ENCODE assay signal across 8 cellular contexts in genomic region chr19:2949939-2950285, GRCh38. TPM values are rescaled to one million over a fixed set of nuclear protein-coding genes. Genes with fewer than 3 reads are reported as not detected.
DNase-seq lines count a peak whose midpoint lies in the region; ATAC-seq, FAIRE-seq and TF ChIP-seq lines count a peak whose summit lies in the region.

No MANE protein-coding gene starts in this region.

- TF ChIP-seq CTCF in VCaP (conservative IDR thresholded peaks at IDR 0.05) (no peak), gastroesophageal sphincter (IDR thresholded peaks at IDR 0.05) (no peak), pancreas (IDR thresholded peaks at IDR 0.05) (no peak)

- no peak for TF ChIP-seq EP300 in gastroesophageal sphincter (IDR thresholded peaks at IDR 0.05)

- H3K27me3 ChIP-seq in gastroesophageal sphincter (no peaks in the 10 kb centered on the region), pancreas (no peaks in the 10 kb centered on the region)

- H3K4me1 ChIP-seq in gastroesophageal sphincter (peaks cover 0 to 31% (median 6%) of the 10 kb centered on the region in 3 donors), pancreas (peaks cover 11 to 19% (median 16%) of the 10 kb centered on the region in 3 donors)

- H3K9me3 ChIP-seq in gastroesophageal sphincter, result no peaks in the 10 kb centered on the region
- no peaks in the 10 kb centered on the region for H3K9me3 ChIP-seq in pancreas

- intact Hi-C loops in pancreas (cut with DNase I), result loop anchor here in 1 of 3 donors (10.0 kb wide), 1 partner anchor 215 kb away; no protein-coding TSS in a partner anchor

- H3K27ac ChIP-seq in VCaP, result peak overlapping the region; percentile 98
- H3K27ac ChIP-seq in gastroesophageal sphincter, result peak overlapping the region; percentile 89 to 96 (median 93)
- H3K27ac ChIP-seq in pancreas, result peak overlapping the region; percentile 82 to 95 (median 91)

- DNase-seq in DMS79 treated with DMSO at 0.1 percent for 48 hours (lab: John Stamatoyannopoulos, UW) (peak; percentile 32), DMS79 (lab: John Stamatoyannopoulos, UW) (no peak), pancreas (peak in 1 of 6 donors; percentile 46), NCI-H2081 treated with DMSO at 0.1 percent for 48 hours (lab: John Stamatoyannopoulos, UW) (no peak), middle frontal gyrus (ENCODE audit: extremely low spot score, low spot score) (no peak)

- ATAC-seq in HG03460 (IDR thresholded peaks at IDR 0.05; ENCODE audit: unreplicated experiment), result peak; percentile 10
- peak; percentile 1 for ATAC-seq in gastroesophageal sphincter
- ATAC-seq in pancreas, result peak; percentile 7 to 29 (median 18)

- TF ChIP-seq POLR2A in gastroesophageal sphincter (IDR thresholded peaks at IDR 0.05), result no peak

- H3K4me3 ChIP-seq in gastroesophageal sphincter (peak overlapping the region; percentile 62 to 68), pancreas (peak overlapping the region; percentile 43 to 82 (median 66))

- no peak for FAIRE-seq in pancreas (lab: Jason Lieb, UNC)

- WGBS in gastroesophageal sphincter (ENCODE audit: low coverage in 1 of 2), 2 donors, result 0 to 2% methylated on average over 3 to 9 of the region's 11 CpGs
- 0% methylated on average over 11 of the region's 11 CpGs for WGBS in pancreas, 2 donors

- H3K36me3 ChIP-seq in gastroesophageal sphincter (no peaks in the 10 kb centered on the region), pancreas (no peaks in the 10 kb centered on the region)

RNA-seq across cellular contexts. Expression of gene ZNF77, which starts 5.1 kb away (rescaled TPM):
- total RNA-seq in gastroesophageal sphincter, result 1 to 10 TPM; 2.2 to 6.8 (median 3.4) TPM
- total RNA-seq in pancreas, result 1 to 10 TPM; 1.3 to 2.6 (median 1.7) TPM
- 1 to 10 TPM; 2.7 to 3.4 TPM for polyA plus RNA-seq in pancreas

RNA-seq across cellular contexts. Expression of gene TLE6, which starts 27.5 kb away (rescaled TPM):
- total RNA-seq in gastroesophageal sphincter, result under 1 TPM in 3 of 4 donors, not detected in 1; 0.19 to 0.64 (median 0.40) TPM
- 1 to 10 TPM in 4 of 6 donors, under 1 TPM in 2; 0.97 to 1.6 (median 1.1) TPM for total RNA-seq in pancreas
- 1 to 10 TPM; 6.7 to 8.5 TPM for polyA plus RNA-seq in pancreas

RNA-seq across cellular contexts. Expression of gene ZNF57, which starts 49.2 kb away (rescaled TPM):
- total RNA-seq in gastroesophageal sphincter, result 1 to 10 TPM; 1.3 to 3.8 (median 2.8) TPM
- total RNA-seq in pancreas, result 1 to 10 TPM; 1.6 to 3.0 (median 2.0) TPM
- polyA plus RNA-seq in pancreas, result 1 to 10 TPM; 2.1 to 2.4 TPM
